Comparison of ENCODE assay signal across 1 cellular context in the genomic region with DNA sequence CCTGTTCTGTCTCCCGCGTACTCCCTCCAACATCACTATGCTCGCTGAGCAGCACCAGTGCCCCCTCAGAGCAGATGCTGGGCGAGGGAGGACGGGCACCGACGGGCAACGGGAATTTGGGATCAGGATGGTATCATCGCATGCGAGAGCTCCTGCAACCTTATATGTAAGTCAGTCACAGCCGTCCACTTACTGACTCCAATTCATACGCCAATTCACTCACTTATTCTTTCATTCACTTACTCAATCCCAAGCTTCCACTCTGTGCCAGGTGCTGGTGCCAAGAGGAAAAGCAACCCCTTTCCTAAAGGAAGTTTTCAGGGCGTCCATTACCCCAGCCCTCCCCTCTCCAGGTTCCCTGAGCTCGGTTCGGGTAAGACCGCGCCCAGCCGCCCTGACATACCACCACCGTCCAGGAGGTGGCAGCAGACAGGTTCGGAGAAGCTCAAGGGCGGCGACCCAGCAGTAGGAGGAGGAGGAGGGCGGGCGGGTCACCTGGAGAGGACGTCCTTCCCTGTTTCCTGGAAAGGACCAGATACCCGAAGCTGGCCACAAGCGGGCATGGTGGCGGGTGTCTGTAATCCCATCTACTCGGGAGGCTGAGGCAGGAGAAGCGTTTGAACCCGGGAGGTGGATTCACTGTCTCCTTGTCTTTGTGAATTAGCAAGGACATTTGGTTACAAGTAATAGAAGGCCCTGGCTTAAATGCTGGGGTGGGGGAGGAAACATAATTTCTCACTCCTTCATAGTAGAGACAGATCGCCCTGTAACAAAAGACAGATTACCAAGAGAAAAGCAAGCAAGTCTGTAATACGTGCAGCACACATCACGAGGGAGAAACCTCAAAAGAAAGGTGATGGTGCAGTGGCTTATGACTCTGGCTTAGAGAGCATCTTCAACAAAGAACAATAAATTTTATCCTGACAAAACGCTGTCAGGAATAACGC.
TF ChIP-seq lines count a peak whose summit lies in the region.

No MANE protein-coding gene starts in this region.

TF ChIP-seq in K562, 482 proteins besides CTCF, POLR2A, EP300 and RAD21 (continued from another document and continues in another):
- TF ChIP-seq, protein P1, sequence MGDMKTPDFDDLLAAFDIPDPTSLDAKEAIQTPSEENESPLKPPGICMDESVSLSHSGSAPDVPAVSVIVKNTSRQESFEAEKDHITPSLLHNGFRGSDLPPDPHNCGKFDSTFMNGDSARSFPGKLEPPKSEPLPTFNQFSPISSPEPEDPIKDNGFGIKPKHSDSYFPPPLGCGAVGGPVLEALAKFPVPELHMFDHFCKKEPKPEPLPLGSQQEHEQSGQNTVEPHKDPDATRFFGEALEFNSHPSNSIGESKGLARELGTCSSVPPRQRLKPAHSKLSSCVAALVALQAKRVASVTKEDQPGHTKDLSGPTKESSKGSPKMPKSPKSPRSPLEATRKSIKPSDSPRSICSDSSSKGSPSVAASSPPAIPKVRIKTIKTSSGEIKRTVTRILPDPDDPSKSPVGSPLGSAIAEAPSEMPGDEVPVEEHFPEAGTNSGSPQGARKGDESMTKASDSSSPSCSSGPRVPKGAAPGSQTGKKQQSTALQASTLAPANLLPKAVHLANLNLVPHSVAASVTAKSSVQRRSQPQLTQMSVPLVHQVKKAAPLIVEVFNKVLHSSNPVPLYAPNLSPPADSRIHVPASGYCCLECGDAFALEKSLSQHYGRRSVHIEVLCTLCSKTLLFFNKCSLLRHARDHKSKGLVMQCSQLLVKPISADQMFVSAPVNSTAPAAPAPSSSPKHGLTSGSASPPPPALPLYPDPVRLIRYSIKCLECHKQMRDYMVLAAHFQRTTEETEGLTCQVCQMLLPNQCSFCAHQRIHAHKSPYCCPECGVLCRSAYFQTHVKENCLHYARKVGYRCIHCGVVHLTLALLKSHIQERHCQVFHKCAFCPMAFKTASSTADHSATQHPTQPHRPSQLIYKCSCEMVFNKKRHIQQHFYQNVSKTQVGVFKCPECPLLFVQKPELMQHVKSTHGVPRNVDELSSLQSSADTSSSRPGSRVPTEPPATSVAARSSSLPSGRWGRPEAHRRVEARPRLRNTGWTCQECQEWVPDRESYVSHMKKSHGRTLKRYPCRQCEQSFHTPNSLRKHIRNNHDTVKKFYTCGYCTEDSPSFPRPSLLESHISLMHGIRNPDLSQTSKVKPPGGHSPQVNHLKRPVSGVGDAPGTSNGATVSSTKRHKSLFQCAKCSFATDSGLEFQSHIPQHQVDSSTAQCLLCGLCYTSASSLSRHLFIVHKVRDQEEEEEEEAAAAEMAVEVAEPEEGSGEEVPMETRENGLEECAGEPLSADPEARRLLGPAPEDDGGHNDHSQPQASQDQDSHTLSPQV (IDR thresholded peaks at IDR 0.05) = no peak
- TF ChIP-seq ARID1B (IDR thresholded peaks at IDR 0.05) = no peak
- no peak for TF ChIP-seq FUS (optimal IDR thresholded peaks at IDR 0.05; ENCODE audit: low read depth, low read length)
- TF ChIP-seq GTF2A2 (tag; IDR thresholded peaks at IDR 0.05) = no peak
- TF ChIP-seq, protein P2, sequence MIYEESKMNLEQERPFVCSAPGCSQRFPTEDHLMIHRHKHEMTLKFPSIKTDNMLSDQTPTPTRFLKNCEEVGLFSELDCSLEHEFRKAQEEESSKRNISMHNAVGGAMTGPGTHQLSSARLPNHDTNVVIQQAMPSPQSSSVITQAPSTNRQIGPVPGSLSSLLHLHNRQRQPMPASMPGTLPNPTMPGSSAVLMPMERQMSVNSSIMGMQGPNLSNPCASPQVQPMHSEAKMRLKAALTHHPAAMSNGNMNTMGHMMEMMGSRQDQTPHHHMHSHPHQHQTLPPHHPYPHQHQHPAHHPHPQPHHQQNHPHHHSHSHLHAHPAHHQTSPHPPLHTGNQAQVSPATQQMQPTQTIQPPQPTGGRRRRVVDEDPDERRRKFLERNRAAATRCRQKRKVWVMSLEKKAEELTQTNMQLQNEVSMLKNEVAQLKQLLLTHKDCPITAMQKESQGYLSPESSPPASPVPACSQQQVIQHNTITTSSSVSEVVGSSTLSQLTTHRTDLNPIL (CRISPR knock-in tag; IDR thresholded peaks at IDR 0.05) = no peak
- TF ChIP-seq RBM34 (IDR thresholded peaks at IDR 0.05; ENCODE audit: borderline replicate concordance, insufficient read depth, low read length) = no peak
- TF ChIP-seq HLTF (IDR thresholded peaks at IDR 0.05) = no peak
- no peak for TF ChIP-seq LCOR (CRISPR knock-in tag; IDR thresholded peaks at IDR 0.05)
- TF ChIP-seq ZEB2 (IDR thresholded peaks at IDR 0.05) = peak; percentile 29; the same call in 1 of the 2 replicates
- no peak for TF ChIP-seq BACH1 (tag; IDR thresholded peaks at IDR 0.05)
- no peak for TF ChIP-seq SMARCA4 (IDR thresholded peaks at IDR 0.05)
- no peak for TF ChIP-seq ZNF24 (IDR thresholded peaks at IDR 0.05)
- TF ChIP-seq MTF1 (CRISPR knock-in tag; IDR thresholded peaks at IDR 0.05; ENCODE audit: borderline replicate concordance) = no peak
- no peak for TF ChIP-seq PRPF4 (IDR thresholded peaks at IDR 0.05; ENCODE audit: insufficient read depth, low read depth, low read length, poor library complexity, severe bottlenecking)
- no peak for TF ChIP-seq TCF3 (CRISPR knock-in tag; IDR thresholded peaks at IDR 0.05)
- no peak for TF ChIP-seq FOXJ3 (CRISPR knock-in tag; IDR thresholded peaks at IDR 0.05)
- TF ChIP-seq, protein P3, sequence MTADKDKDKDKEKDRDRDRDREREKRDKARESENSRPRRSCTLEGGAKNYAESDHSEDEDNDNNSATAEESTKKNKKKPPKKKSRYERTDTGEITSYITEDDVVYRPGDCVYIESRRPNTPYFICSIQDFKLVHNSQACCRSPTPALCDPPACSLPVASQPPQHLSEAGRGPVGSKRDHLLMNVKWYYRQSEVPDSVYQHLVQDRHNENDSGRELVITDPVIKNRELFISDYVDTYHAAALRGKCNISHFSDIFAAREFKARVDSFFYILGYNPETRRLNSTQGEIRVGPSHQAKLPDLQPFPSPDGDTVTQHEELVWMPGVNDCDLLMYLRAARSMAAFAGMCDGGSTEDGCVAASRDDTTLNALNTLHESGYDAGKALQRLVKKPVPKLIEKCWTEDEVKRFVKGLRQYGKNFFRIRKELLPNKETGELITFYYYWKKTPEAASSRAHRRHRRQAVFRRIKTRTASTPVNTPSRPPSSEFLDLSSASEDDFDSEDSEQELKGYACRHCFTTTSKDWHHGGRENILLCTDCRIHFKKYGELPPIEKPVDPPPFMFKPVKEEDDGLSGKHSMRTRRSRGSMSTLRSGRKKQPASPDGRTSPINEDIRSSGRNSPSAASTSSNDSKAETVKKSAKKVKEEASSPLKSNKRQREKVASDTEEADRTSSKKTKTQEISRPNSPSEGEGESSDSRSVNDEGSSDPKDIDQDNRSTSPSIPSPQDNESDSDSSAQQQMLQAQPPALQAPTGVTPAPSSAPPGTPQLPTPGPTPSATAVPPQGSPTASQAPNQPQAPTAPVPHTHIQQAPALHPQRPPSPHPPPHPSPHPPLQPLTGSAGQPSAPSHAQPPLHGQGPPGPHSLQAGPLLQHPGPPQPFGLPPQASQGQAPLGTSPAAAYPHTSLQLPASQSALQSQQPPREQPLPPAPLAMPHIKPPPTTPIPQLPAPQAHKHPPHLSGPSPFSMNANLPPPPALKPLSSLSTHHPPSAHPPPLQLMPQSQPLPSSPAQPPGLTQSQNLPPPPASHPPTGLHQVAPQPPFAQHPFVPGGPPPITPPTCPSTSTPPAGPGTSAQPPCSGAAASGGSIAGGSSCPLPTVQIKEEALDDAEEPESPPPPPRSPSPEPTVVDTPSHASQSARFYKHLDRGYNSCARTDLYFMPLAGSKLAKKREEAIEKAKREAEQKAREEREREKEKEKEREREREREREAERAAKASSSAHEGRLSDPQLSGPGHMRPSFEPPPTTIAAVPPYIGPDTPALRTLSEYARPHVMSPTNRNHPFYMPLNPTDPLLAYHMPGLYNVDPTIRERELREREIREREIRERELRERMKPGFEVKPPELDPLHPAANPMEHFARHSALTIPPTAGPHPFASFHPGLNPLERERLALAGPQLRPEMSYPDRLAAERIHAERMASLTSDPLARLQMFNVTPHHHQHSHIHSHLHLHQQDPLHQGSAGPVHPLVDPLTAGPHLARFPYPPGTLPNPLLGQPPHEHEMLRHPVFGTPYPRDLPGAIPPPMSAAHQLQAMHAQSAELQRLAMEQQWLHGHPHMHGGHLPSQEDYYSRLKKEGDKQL (CRISPR knock-in tag; IDR thresholded peaks at IDR 0.05; ENCODE audit: borderline replicate concordance) = 0 out of 2 replicates have a peak, but pooled peaks have one; percentile 65
- no peak for TF ChIP-seq TCFL5 (CRISPR knock-in tag; conservative IDR thresholded peaks at IDR 0.05)
- no peak for TF ChIP-seq YBX1 (IDR thresholded peaks at IDR 0.05)
- TF ChIP-seq, protein P4, sequence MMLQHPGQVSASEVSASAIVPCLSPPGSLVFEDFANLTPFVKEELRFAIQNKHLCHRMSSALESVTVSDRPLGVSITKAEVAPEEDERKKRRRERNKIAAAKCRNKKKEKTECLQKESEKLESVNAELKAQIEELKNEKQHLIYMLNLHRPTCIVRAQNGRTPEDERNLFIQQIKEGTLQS (IDR thresholded peaks at IDR 0.05) = 0 out of 2 replicates have a peak, but pooled peaks have one; percentile 10
- TF ChIP-seq, protein P4 (CRISPR knock-in tag; conservative IDR thresholded peaks at IDR 0.05) = no peak; the same call in 1 of the 2 replicates
- no peak for TF ChIP-seq HMG20A (CRISPR knock-in tag; conservative IDR thresholded peaks at IDR 0.05)
- TF ChIP-seq THRAP3 (IDR thresholded peaks at IDR 0.05; ENCODE audit: borderline replicate concordance) = no peak
- no peak for TF ChIP-seq CCNT2 (IDR thresholded peaks at IDR 0.05; ENCODE audit: borderline replicate concordance, extremely low read depth, insufficient read length, low read depth, low read length)
- no peak for TF ChIP-seq RHOXF2B (CRISPR knock-in tag; conservative IDR thresholded peaks at IDR 0.05)
- TF ChIP-seq GATAD2A (IDR thresholded peaks at IDR 0.05) = no peak
- no peak for TF ChIP-seq ZNF79 (CRISPR knock-in tag; IDR thresholded peaks at IDR 0.05; ENCODE audit: low read depth)
- no peak for TF ChIP-seq BRD4 (IDR thresholded peaks at IDR 0.05)
- TF ChIP-seq, protein P5, sequence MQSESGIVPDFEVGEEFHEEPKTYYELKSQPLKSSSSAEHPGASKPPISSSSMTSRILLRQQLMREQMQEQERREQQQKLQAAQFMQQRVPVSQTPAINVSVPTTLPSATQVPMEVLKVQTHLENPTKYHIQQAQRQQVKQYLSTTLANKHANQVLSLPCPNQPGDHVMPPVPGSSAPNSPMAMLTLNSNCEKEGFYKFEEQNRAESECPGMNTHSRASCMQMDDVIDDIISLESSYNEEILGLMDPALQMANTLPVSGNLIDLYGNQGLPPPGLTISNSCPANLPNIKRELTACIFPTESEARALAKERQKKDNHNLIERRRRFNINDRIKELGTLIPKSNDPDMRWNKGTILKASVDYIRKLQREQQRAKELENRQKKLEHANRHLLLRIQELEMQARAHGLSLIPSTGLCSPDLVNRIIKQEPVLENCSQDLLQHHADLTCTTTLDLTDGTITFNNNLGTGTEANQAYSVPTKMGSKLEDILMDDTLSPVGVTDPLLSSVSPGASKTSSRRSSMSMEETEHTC (IDR thresholded peaks at IDR 0.05) = no peak
- TF ChIP-seq ETV5 (CRISPR knock-in tag; IDR thresholded peaks at IDR 0.05; ENCODE audit: low read depth) = peak; percentile 41; the same call in 1 of the 2 replicates
- no peak for TF ChIP-seq CC2D1A (IDR thresholded peaks at IDR 0.05)
- TF ChIP-seq MYNN (IDR thresholded peaks at IDR 0.05) = no peak
- TF ChIP-seq MYNN (CRISPR knock-in tag; IDR thresholded peaks at IDR 0.05) = no peak
- TF ChIP-seq, protein P6, sequence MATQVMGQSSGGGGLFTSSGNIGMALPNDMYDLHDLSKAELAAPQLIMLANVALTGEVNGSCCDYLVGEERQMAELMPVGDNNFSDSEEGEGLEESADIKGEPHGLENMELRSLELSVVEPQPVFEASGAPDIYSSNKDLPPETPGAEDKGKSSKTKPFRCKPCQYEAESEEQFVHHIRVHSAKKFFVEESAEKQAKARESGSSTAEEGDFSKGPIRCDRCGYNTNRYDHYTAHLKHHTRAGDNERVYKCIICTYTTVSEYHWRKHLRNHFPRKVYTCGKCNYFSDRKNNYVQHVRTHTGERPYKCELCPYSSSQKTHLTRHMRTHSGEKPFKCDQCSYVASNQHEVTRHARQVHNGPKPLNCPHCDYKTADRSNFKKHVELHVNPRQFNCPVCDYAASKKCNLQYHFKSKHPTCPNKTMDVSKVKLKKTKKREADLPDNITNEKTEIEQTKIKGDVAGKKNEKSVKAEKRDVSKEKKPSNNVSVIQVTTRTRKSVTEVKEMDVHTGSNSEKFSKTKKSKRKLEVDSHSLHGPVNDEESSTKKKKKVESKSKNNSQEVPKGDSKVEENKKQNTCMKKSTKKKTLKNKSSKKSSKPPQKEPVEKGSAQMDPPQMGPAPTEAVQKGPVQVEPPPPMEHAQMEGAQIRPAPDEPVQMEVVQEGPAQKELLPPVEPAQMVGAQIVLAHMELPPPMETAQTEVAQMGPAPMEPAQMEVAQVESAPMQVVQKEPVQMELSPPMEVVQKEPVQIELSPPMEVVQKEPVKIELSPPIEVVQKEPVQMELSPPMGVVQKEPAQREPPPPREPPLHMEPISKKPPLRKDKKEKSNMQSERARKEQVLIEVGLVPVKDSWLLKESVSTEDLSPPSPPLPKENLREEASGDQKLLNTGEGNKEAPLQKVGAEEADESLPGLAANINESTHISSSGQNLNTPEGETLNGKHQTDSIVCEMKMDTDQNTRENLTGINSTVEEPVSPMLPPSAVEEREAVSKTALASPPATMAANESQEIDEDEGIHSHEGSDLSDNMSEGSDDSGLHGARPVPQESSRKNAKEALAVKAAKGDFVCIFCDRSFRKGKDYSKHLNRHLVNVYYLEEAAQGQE (CRISPR knock-in tag; IDR thresholded peaks at IDR 0.05; ENCODE audit: low read depth) = no peak
- TF ChIP-seq CBFA2T2 (conservative IDR thresholded peaks at IDR 0.05) = no peak
- TF ChIP-seq MTA1 (IDR thresholded peaks at IDR 0.05; ENCODE audit: borderline replicate concordance) = no peak
- no peak for TF ChIP-seq TRIM28 (IDR thresholded peaks at IDR 0.05)
- TF ChIP-seq, protein P7, sequence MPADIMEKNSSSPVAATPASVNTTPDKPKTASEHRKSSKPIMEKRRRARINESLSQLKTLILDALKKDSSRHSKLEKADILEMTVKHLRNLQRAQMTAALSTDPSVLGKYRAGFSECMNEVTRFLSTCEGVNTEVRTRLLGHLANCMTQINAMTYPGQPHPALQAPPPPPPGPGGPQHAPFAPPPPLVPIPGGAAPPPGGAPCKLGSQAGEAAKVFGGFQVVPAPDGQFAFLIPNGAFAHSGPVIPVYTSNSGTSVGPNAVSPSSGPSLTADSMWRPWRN (IDR thresholded peaks at IDR 0.05; ENCODE audit: low read depth) = no peak
- no peak; a peak in 1 of 4 replicates for TF ChIP-seq SRF (CRISPR knock-in tag; IDR thresholded peaks at IDR 0.05)
- TF ChIP-seq GTF2E2 (tag; IDR thresholded peaks at IDR 0.05) = no peak
- TF ChIP-seq JUND (IDR thresholded peaks at IDR 0.05; ENCODE audit: borderline replicate concordance, low read depth, low read length) = peak; percentile 20; the same call in 1 of the 2 replicates
- TF ChIP-seq JUND (tag; IDR thresholded peaks at IDR 0.05; ENCODE audit: borderline replicate concordance, low read depth, low read length) = no peak; the same call in 2 of the 3 replicates
